16 cellular contexts compared by ENCODE assay signal in the genomic region with DNA sequence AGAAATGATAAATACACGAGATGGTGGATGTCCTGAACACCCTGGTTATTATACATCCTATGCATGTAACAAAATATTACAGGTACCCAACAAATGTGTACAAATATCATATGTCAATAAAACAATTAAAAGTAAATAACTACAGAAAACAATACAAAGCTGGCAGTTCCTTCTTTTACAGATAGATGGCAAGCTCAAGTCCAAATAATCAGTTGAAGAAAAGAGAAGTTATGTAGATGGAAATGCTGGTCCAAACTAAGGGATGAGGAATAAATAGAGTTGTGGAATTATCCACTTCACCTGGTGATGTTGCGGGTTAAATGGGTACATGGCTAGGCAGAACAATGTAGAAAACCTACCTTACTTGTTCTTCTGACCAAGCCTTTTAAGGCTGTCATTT.
DNase-seq lines count a peak whose midpoint lies in the region; ATAC-seq, FAIRE-seq and TF ChIP-seq lines count a peak whose summit lies in the region.
"Had no signal": no experiment of that assay in that cellular context is flagged by ENCODE, and none has a peak within 500 bp of the region (broad histone marks: within the 10 kb centered on the region; RNA-seq: fewer than 3 reads in every experiment).

No MANE protein-coding gene starts in this region.

- TF ChIP-seq CTCF in right atrium auricular region (IDR thresholded peaks at IDR 0.05) (peak in 1 of 2 donors; percentile 50), PC-3 (conservative IDR thresholded peaks at IDR 0.05; ENCODE audit: low read depth, low read length) (peak; percentile 49; the same call in 1 of the 2 replicates), fibroblast of lung (conservative IDR thresholded peaks at IDR 0.05 in 1 of 2, IDR thresholded peaks at IDR 0.05 in 1 of 2; ENCODE audit: low read depth in 1 of 2, low read length in 2 of 2) (peak; percentile 12 to 54), pancreas (IDR thresholded peaks at IDR 0.05) (no peak)

- intact Hi-C loops in left ventricle myocardium superior (cut with micrococcal nuclease) (no loop called here), PC-3 (cut with micrococcal nuclease) (no loop called here), pancreas (cut with DNase I) (loop anchor here in 1 of 3 donors (10.0 kb wide), 1 partner anchor 65 kb away; no protein-coding TSS in a partner anchor)

- H2AFZ ChIP-seq in PC-3 (ENCODE audit: low read length) (no peak overlapping the region), fibroblast of lung (ENCODE audit: low read length) (no peak overlapping the region)

- H3K9ac ChIP-seq in PC-3 (ENCODE audit: low read length), result no peak overlapping the region
- H3K9ac ChIP-seq in fibroblast of lung (ENCODE audit: insufficient read depth, low read length), result no peak overlapping the region
- H3K9ac ChIP-seq: BLaER1 treated with 17β-estradiol and CSF1 and Interleukin-3, amounts not matched to agents 10 nM and 100 nM had no signal

- CTCF ChIA-PET in PC-3 (lab: Charles Lee), result interaction anchor here (0.8 kb wide), 1 partner anchor 185 kb away, joined by 5 read pairs; no protein-coding TSS in a partner anchor

- POLR2A ChIA-PET in PC-3 (lab: Charles Lee; ENCODE audit: unreplicated experiment), result interaction anchor here (0.6 kb wide), 1 partner anchor 43 kb away, joined by 4 read pairs; no protein-coding TSS in a partner anchor

- H3K9me2 ChIP-seq in PC-3 (replicated peaks; ENCODE audit: low read length), result no peaks in the 10 kb centered on the region

- no peaks in the 10 kb centered on the region for H3K79me2 ChIP-seq in PC-3 (ENCODE audit: low read length)
- no peaks in the 10 kb centered on the region for H3K79me2 ChIP-seq in fibroblast of lung (ENCODE audit: control insufficient read depth, insufficient read depth, low read length)

- H3K4me2 ChIP-seq in PC-3 (ENCODE audit: low read length) (no peak overlapping the region), fibroblast of lung (ENCODE audit: extremely low read depth, insufficient read depth, low read length) (no peak overlapping the region)

- H3K4me1 ChIP-seq in right atrium auricular region (peaks cover 0 to 81% of the 10 kb centered on the region in 2 donors), PC-3 (ENCODE audit: insufficient read depth, low read length) (no peaks in the 10 kb centered on the region), fibroblast of lung (ENCODE audit: control insufficient read depth, extremely low read depth, insufficient read depth, low read length) (peaks cover 4% of the 10 kb centered on the region), pancreas (no peaks in the 10 kb centered on the region)

- WGBS in pancreas, 2 donors, result 67 to 80% methylated on average over 2 of the region's 2 CpGs

- ATAC-seq in left ventricle myocardium superior (no peak), PC-3 (no peak), pancreas (no peak)

- no peak for FAIRE-seq in pancreas (lab: Jason Lieb, UNC)

- DNase-seq in right atrium auricular region (ENCODE audit: low spot score) (no peak), left ventricle myocardium superior (no peak), PC-3 (peak; percentile 6), fibroblast of lung (ENCODE audit: low read depth in 2 of 2) (no peak), NCI-H345 treated with DMSO at 0.1 percent for 48 hours (lab: John Stamatoyannopoulos, UW; ENCODE audit: unreplicated experiment) (no peak), HCEC 1CT (no peak), pancreas (no peak)
- no peak for DNase-seq in stimulated activated CD4-positive, alpha-beta T cell treated with anti-CD3 and anti-CD28 coated beads, Interleukin-12 subunit alpha, Interleukin-12 subunit beta, amount 100 ng/mL, for 4 hours
- DNase-seq: activated CD8-positive, alpha-beta memory T cell treated with anti-CD3 and anti-CD28 coated beads for 24 hours; activated naive CD8-positive, alpha-beta T cell treated with anti-CD3 and anti-CD28 coated beads, Interleukin-2, amount 10 ng/mL, durations not matched to agents 7 days and 5 days; effector memory CD4-positive, alpha-beta T cell; GF-D8; NCI-H1930; T-helper 9 cell; trophoblast cell had no signal

- H3K27ac ChIP-seq in right atrium auricular region (peak overlapping the region; percentile 68 to 94), PC-3 (ENCODE audit: low read length) (no peak overlapping the region), fibroblast of lung (ENCODE audit: insufficient read depth, low read length) (no peak overlapping the region), pancreas (no peak overlapping the region)
- H3K27ac ChIP-seq: BLaER1 treated with 17β-estradiol and CSF1 and Interleukin-3, amounts not matched to agents 10 nM and 100 nM had no signal

- BruUV-seq in PC-3 (replicated peaks; lab: Mats Ljungman, UMichigan), result no TSS peak

- H4K20me1 ChIP-seq in PC-3 (ENCODE audit: low read length) (no peaks in the 10 kb centered on the region), fibroblast of lung (ENCODE audit: control insufficient read depth, extremely low read depth, insufficient read depth, low read length) (no peaks in the 10 kb centered on the region)
- H4K20me1 ChIP-seq: BLaER1 treated with 17β-estradiol and CSF1 and Interleukin-3, amounts not matched to agents 10 nM and 100 nM had no signal

- H3F3A ChIP-seq in PC-3 (ENCODE audit: low read length, unreplicated experiment), result no peaks in the 10 kb centered on the region

- H3K4me3 ChIP-seq in right atrium auricular region (no peak overlapping the region), PC-3 (ENCODE audit: low read length) (no peak overlapping the region), fibroblast of lung (replicated peaks in 1 of 4; ENCODE audit: control extremely low read depth in 1 of 4, insufficient read depth in 1 of 4, low read depth in 3 of 4, low read length in 4 of 4) (no peak overlapping the region), pancreas (no peak overlapping the region)
- H3K4me3 ChIP-seq: BLaER1 treated with 17β-estradiol and CSF1 and Interleukin-3, amounts not matched to agents 10 nM and 100 nM had no signal

- H3K9me3 ChIP-seq in right atrium auricular region, result no peaks in the 10 kb centered on the region
- H3K9me3 ChIP-seq in PC-3 (ENCODE audit: low read length), result no peaks in the 10 kb centered on the region
- no peaks in the 10 kb centered on the region for H3K9me3 ChIP-seq in fibroblast of lung (ENCODE audit: control insufficient read depth, insufficient read depth, low read depth, low read length)
- no peaks in the 10 kb centered on the region for H3K9me3 ChIP-seq in pancreas
- H3K9me3 ChIP-seq: BLaER1 treated with 17β-estradiol and CSF1 and Interleukin-3, amounts not matched to agents 10 nM and 100 nM had no signal

- H3K36me3 ChIP-seq in right atrium auricular region (no peaks in the 10 kb centered on the region), PC-3 (ENCODE audit: low read depth, low read length) (no peaks in the 10 kb centered on the region), fibroblast of lung (ENCODE audit: control insufficient read depth, insufficient read depth, low read length) (no peaks in the 10 kb centered on the region), pancreas (no peaks in the 10 kb centered on the region)
- H3K36me3 ChIP-seq: BLaER1 treated with 17β-estradiol and CSF1 and Interleukin-3, amounts not matched to agents 10 nM and 100 nM had no signal

- H3K27me3 ChIP-seq in right atrium auricular region (no peaks in the 10 kb centered on the region), PC-3 (ENCODE audit: low read length) (no peaks in the 10 kb centered on the region), fibroblast of lung (ENCODE audit: control insufficient read depth, insufficient read depth, low read length) (no peaks in the 10 kb centered on the region), pancreas (no peaks in the 10 kb centered on the region)
- H3K27me3 ChIP-seq: BLaER1 treated with 17β-estradiol and CSF1 and Interleukin-3, amounts not matched to agents 10 nM and 100 nM had no signal

Comparison
In these comparisons a context has a peak if more than half of its experiments do, and no peak if none do; other contexts are left out.
1. H3K27ac ChIP-seq: peak in right atrium auricular region (2 of 2); none in PC-3 (single experiment), fibroblast of lung (single experiment) and pancreas (0 of 4).
2. CTCF ChIP-seq: peak in PC-3 (single experiment) and fibroblast of lung (2 of 2); none in pancreas (0 of 4).